ENCODE assay signal across 8 cellular contexts in the genomic region with DNA sequence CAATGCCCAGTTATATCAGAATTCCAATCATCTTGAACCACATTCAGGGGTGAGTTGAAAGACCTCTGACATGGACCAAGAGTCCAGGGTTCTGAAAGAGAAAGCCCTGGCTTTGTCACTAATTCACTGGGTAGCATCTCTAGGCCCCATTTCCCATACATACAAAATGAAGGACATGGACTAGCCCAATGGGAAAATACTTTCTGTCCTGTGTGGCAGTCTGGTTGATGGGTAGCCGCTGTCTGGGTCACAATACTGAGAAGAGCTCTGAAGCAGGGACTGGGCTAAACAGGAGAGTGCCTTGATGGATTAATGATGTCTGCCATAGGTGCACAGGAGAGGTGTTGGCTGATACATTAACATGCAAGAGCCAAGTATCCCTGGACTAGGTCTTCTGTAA.
"Had no signal": no experiment of that assay in that cellular context is flagged by ENCODE, and none has a peak within 500 bp of the region (broad histone marks: within the 10 kb centered on the region; RNA-seq: fewer than 3 reads in every experiment).

No MANE protein-coding gene starts in this region.

- H3K4me3 ChIP-seq: GM23248, HAP-1, K562 had no signal

- DNase-seq: GM23248, GOT3, H7, IMR-90 had no signal

- H3K9me3 ChIP-seq: HAP-1 had no signal

- H3K27ac ChIP-seq: GM23248, HL-60 had no signal

- ATAC-seq: HCT116, K562 had no signal

- H3K36me3 ChIP-seq: HAP-1 had no signal
